In genomic region chr1:58781541-58782307, GRCh38 we compare ENCODE assay signal across 8 cellular contexts. TPM values are rescaled to one million over a fixed set of nuclear protein-coding genes. Genes with fewer than 3 reads are reported as not detected.
A peak's percentile ranks its signal among the peaks of the same experiment; 100 is the strongest.
DNase-seq lines count a peak whose midpoint lies in the region; ATAC-seq and TF ChIP-seq lines count a peak whose summit lies in the region.

No MANE protein-coding gene starts in this region.

- peaks cover 44% of the 10 kb centered on the region for H4K20me1 ChIP-seq in SK-N-SH (ENCODE audit: insufficient read depth)

- H3K4me3 ChIP-seq in SK-N-SH (ENCODE audit: low read depth in 2 of 2, low read length in 1 of 2) (peak overlapping the region; percentile 86 to 89), epithelial cell of esophagus (ENCODE audit: low read length) (peak overlapping the region; percentile 91)

- H3K4me3 Mint-ChIP-seq in stimulated activated effector memory CD8-positive, alpha-beta T cell treated with anti-CD3 and anti-CD28 coated beads, Interleukin-12 subunit alpha, Interleukin-12 subunit beta, amount 100 ng/mL, for 72 hours: peak overlapping the region; percentile 93

- H3F3A ChIP-seq in SK-N-SH (replicated peaks; ENCODE audit: insufficient read depth): peaks cover 43% of the 10 kb centered on the region

- peaks cover 5 to 25% of the 10 kb centered on the region in 2 experiments; a peak in 2 of 4 replicates for H3K4me1 ChIP-seq in SK-N-SH (ENCODE audit: control insufficient read depth in 1 of 2, insufficient read depth in 2 of 2, low read depth in 1 of 2, low read length in 1 of 2)

- POLR2A ChIA-PET in SK-N-SH (lab: Yijun Ruan, JAX): no interaction called here

- H3K79me2 ChIP-seq in SK-N-SH (ENCODE audit: insufficient read depth): peaks cover 39% of the 10 kb centered on the region

- DNase-seq in SK-N-SH (peak; percentile 73), NCI-H774 (lab: John Stamatoyannopoulos, UW) (peak; percentile 72), epithelial cell of esophagus (ENCODE audit: low read depth) (peak; percentile 45), midbrain (lab: John Stamatoyannopoulos, UW) (peak; percentile 76)
- DNase-seq in activated CD8-positive, alpha-beta memory T cell treated with anti-CD3 and anti-CD28 coated beads, Interleukin-2, amount 50 U/mL, for 4 hours: peak; percentile 40
- DNase-seq in stimulated activated effector memory CD8-positive, alpha-beta T cell treated with anti-CD3 and anti-CD28 coated beads, Interleukin-12 subunit alpha, Interleukin-12 subunit beta, amount 100 ng/mL, for 72 hours (ENCODE audit: low spot score in 2 of 2): peak; percentile 53 to 78

- peaks cover 28% of the 10 kb centered on the region for H3K4me1 Mint-ChIP-seq in stimulated activated effector memory CD8-positive, alpha-beta T cell treated with anti-CD3 and anti-CD28 coated beads, Interleukin-12 subunit alpha, Interleukin-12 subunit beta, amount 100 ng/mL, for 72 hours

- peaks cover 14 to 30% of the 10 kb centered on the region in 2 experiments for H3K36me3 ChIP-seq in SK-N-SH (replicated peaks in 1 of 2; ENCODE audit: control insufficient read depth in 1 of 2, insufficient read depth in 2 of 2, low read length in 1 of 2)

- no peak for TF ChIP-seq EP300 in SK-N-SH (IDR thresholded peaks at IDR 0.05; ENCODE audit: borderline replicate concordance in 1 of 2, low read depth in 1 of 2, low read length in 1 of 2)

- H3K9me3 Mint-ChIP-seq in stimulated activated effector memory CD8-positive, alpha-beta T cell treated with anti-CD3 and anti-CD28 coated beads, Interleukin-12 subunit alpha, Interleukin-12 subunit beta, amount 100 ng/mL, for 72 hours: no peaks in the 10 kb centered on the region

- H3K27me3 ChIP-seq in SK-N-SH (ENCODE audit: insufficient read depth): no peaks in the 10 kb centered on the region

- CTCF ChIA-PET in SK-N-SH (lab: Yijun Ruan, JAX): interaction anchor here (0.6 to 4.7 kb wide), 24 partner anchors 12 to 977 kb away, joined by 3 to 31 read pairs (median 3); no protein-coding TSS in a partner anchor

- peak overlapping the region; percentile 50 to 97 for H3K27ac ChIP-seq in SK-N-SH (ENCODE audit: low read depth in 2 of 2, low read length in 1 of 2)

- H3K36me3 Mint-ChIP-seq in stimulated activated effector memory CD8-positive, alpha-beta T cell treated with anti-CD3 and anti-CD28 coated beads, Interleukin-12 subunit alpha, Interleukin-12 subunit beta, amount 100 ng/mL, for 72 hours: peaks cover 56% of the 10 kb centered on the region

- no peaks in the 10 kb centered on the region for H3K9me2 ChIP-seq in SK-N-SH

- no peaks in the 10 kb centered on the region for H3K9me3 ChIP-seq in SK-N-SH

- peak overlapping the region; percentile 85 for H3K4me2 ChIP-seq in SK-N-SH

- 2% methylated on average over 38 of the region's 42 CpGs for WGBS in SK-N-SH (ENCODE audit: low lambda C conversion rate)

- ATAC-seq in SK-N-SH treated with all-trans-retinoic acid at 6 μM for 48 hours (no peak), HG03280 (IDR thresholded peaks at IDR 0.05; ENCODE audit: unreplicated experiment) (no peak)
- ATAC-seq in stimulated activated effector memory CD8-positive, alpha-beta T cell treated with anti-CD3 and anti-CD28 coated beads, Interleukin-12 subunit alpha, Interleukin-12 subunit beta, amount 100 ng/mL, for 72 hours: no peak

- TF ChIP-seq RAD21 in SK-N-SH (IDR thresholded peaks at IDR 0.05; ENCODE audit: low read length): peak; percentile 44

- peak; percentile 53 for TF ChIP-seq CTCF in SK-N-SH (IDR thresholded peaks at IDR 0.05)
- peak; percentile 20 for TF ChIP-seq CTCF in epithelial cell of esophagus (IDR thresholded peaks at IDR 0.05; ENCODE audit: insufficient read depth, low read depth, low read length, missing control alignments)

- no peak overlapping the region for H2AFZ ChIP-seq in SK-N-SH (ENCODE audit: low read depth)

- peak overlapping the region; percentile 96 for H3K27ac Mint-ChIP-seq in stimulated activated effector memory CD8-positive, alpha-beta T cell treated with anti-CD3 and anti-CD28 coated beads, Interleukin-12 subunit alpha, Interleukin-12 subunit beta, amount 100 ng/mL, for 72 hours

- H3K9ac ChIP-seq in SK-N-SH: peak overlapping the region; percentile 99

TF ChIP-seq in SK-N-SH, 30 proteins besides CTCF, POLR2A, EP300 and RAD21:
- TF ChIP-seq GATA2 (CRISPR knock-in tag; IDR thresholded peaks at IDR 0.05) (no peak), NFIC (IDR thresholded peaks at IDR 0.05; ENCODE audit: borderline replicate concordance) (peak; percentile 96), USF2 (IDR thresholded peaks at IDR 0.05; ENCODE audit: borderline replicate concordance, low read depth, low read length) (no peak), FOXM1 (IDR thresholded peaks at IDR 0.05; ENCODE audit: low read depth) (no peak), RXRA (IDR thresholded peaks at IDR 0.05; ENCODE audit: borderline replicate concordance, low read depth) (peak; percentile 35; the same call in 1 of the 2 replicates), RFX5 (IDR thresholded peaks at IDR 0.05; ENCODE audit: low read length) (no peak), POLR2AphosphoS5 (IDR thresholded peaks at IDR 0.05; ENCODE audit: low read depth, low read length) (0 out of 2 replicates have a peak, but pooled peaks have one; percentile 35), SIN3A (IDR thresholded peaks at IDR 0.05; ENCODE audit: borderline replicate concordance, low read depth, low read length) (peak; percentile 35; the same call in 1 of the 2 replicates), FOXJ3 (CRISPR knock-in tag; IDR thresholded peaks at IDR 0.05) (0 out of 2 replicates have a peak, but pooled peaks have one; percentile 12), MAX (IDR thresholded peaks at IDR 0.05; ENCODE audit: low read depth) (no peak), ELF1 (IDR thresholded peaks at IDR 0.05) (0 out of 2 replicates have a peak, but pooled peaks have one; percentile 20)

TF ChIP-seq in SK-N-SH treated with all-trans-retinoic acid at 6 μM for 48 hours, 23 proteins besides CTCF, POLR2A, EP300 and RAD21 (continues in another document):
- TF ChIP-seq ZNF70 (CRISPR knock-in tag; IDR thresholded peaks at IDR 0.05) (no peak), TSHZ2 (CRISPR knock-in tag; IDR thresholded peaks at IDR 0.05) (no peak), PPARA (CRISPR knock-in tag; IDR thresholded peaks at IDR 0.05; ENCODE audit: borderline replicate concordance) (no peak), ZFP30 (CRISPR knock-in tag; IDR thresholded peaks at IDR 0.05) (no peak), TCF4 (CRISPR knock-in tag; IDR thresholded peaks at IDR 0.05; ENCODE audit: borderline replicate concordance) (no peak), SNAI2 (CRISPR knock-in tag; IDR thresholded peaks at IDR 0.05) (no peak), ZC3H10 (CRISPR knock-in tag; IDR thresholded peaks at IDR 0.05) (no peak), RARB (CRISPR knock-in tag; IDR thresholded peaks at IDR 0.05) (no peak), ZNF565 (CRISPR knock-in tag; conservative IDR thresholded peaks at IDR 0.05; ENCODE audit: low read depth) (no peak), ISL1 (CRISPR knock-in tag; IDR thresholded peaks at IDR 0.05) (no peak), ESRRG (CRISPR knock-in tag; IDR thresholded peaks at IDR 0.05) (no peak), CREB5 (CRISPR knock-in tag; IDR thresholded peaks at IDR 0.05; ENCODE audit: low read depth) (no peak), ARNTL (CRISPR knock-in tag; IDR thresholded peaks at IDR 0.05; ENCODE audit: borderline replicate concordance, low read depth) (no peak), ZFP3 (CRISPR knock-in tag; IDR thresholded peaks at IDR 0.05) (no peak), CSDC2 (CRISPR knock-in tag; IDR thresholded peaks at IDR 0.05) (no peak)

RNA-seq across cellular contexts. Expression of gene JUN, which starts 2.1 kb away (rescaled TPM):
- 54.6 and 66.5 TPM in 2 replicates for polyA plus RNA-seq in SK-N-SH (2012; rRNA removed)
- polyA plus RNA-seq in SK-N-SH (2012; cell fraction: cytosol; rRNA removed): 34.2 and 46.9 TPM in 2 replicates
- 83.5 and 100 TPM in 2 replicates for polyA plus RNA-seq in SK-N-SH (2012; cell fraction: nucleus; rRNA removed)
